In the genomic region with DNA sequence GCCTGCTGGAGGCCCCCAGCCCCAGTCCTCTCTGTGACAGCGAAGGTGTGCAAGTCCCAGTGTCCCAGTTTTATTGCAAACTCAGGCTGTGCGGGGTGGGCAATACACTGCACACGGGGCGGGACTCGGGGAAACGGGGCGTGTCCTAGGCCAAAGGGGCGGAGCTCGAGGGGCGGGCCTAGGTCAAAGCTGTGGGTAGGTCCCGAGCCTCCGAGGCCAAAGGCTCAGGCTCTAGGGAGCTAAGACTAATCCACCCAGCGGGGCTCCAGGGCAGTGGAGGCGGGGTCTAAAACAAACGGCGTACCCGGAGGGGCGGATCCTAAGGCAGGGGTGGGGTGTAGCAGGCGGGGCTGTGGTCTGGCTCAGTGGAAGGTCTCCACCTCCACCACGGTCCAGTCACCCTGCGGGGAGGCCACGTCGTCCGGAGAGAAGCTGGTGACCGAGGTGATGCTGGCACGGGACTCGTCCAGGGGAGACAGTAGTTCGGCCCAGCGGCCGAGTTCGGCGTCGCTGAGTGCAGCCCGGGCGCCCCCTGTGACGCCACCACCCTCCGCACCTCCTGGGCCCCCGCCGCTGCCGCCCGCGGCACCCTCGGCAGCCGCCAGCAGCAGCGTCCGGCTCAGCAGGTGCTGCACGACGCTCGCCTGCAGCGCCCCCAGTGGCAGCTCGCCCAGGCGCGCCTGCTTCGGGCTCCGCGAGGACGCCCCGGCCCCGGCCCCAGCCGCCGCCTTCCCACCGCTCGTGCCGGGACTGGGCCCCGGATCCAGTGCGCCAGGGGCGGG, we compare ENCODE assay signal across 1 cellular context.
A peak's percentile ranks its signal among the peaks of the same experiment; 100 is the strongest.
TF ChIP-seq lines count a peak whose summit lies in the region.

No MANE protein-coding gene starts in this region.

TF ChIP-seq in GM12878, 131 proteins besides CTCF, POLR2A, EP300 and RAD21 (continued from another document and continues in another):
- TF ChIP-seq, protein P1, sequence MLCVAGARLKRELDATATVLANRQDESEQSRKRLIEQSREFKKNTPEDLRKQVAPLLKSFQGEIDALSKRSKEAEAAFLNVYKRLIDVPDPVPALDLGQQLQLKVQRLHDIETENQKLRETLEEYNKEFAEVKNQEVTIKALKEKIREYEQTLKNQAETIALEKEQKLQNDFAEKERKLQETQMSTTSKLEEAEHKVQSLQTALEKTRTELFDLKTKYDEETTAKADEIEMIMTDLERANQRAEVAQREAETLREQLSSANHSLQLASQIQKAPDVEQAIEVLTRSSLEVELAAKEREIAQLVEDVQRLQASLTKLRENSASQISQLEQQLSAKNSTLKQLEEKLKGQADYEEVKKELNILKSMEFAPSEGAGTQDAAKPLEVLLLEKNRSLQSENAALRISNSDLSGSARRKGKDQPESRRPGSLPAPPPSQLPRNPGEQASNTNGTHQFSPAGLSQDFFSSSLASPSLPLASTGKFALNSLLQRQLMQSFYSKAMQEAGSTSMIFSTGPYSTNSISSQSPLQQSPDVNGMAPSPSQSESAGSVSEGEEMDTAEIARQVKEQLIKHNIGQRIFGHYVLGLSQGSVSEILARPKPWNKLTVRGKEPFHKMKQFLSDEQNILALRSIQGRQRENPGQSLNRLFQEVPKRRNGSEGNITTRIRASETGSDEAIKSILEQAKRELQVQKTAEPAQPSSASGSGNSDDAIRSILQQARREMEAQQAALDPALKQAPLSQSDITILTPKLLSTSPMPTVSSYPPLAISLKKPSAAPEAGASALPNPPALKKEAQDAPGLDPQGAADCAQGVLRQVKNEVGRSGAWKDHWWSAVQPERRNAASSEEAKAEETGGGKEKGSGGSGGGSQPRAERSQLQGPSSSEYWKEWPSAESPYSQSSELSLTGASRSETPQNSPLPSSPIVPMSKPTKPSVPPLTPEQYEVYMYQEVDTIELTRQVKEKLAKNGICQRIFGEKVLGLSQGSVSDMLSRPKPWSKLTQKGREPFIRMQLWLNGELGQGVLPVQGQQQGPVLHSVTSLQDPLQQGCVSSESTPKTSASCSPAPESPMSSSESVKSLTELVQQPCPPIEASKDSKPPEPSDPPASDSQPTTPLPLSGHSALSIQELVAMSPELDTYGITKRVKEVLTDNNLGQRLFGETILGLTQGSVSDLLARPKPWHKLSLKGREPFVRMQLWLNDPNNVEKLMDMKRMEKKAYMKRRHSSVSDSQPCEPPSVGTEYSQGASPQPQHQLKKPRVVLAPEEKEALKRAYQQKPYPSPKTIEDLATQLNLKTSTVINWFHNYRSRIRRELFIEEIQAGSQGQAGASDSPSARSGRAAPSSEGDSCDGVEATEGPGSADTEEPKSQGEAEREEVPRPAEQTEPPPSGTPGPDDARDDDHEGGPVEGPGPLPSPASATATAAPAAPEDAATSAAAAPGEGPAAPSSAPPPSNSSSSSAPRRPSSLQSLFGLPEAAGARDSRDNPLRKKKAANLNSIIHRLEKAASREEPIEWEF (IDR thresholded peaks at IDR 0.05; ENCODE audit: insufficient replicate concordance, low read depth, low read length): no peak
- TF ChIP-seq SMARCA5 (IDR thresholded peaks at IDR 0.05): peak; percentile 93
- no peak for TF ChIP-seq SIN3A (IDR thresholded peaks at IDR 0.05; ENCODE audit: low read depth, low read length)
- TF ChIP-seq, protein P2, sequence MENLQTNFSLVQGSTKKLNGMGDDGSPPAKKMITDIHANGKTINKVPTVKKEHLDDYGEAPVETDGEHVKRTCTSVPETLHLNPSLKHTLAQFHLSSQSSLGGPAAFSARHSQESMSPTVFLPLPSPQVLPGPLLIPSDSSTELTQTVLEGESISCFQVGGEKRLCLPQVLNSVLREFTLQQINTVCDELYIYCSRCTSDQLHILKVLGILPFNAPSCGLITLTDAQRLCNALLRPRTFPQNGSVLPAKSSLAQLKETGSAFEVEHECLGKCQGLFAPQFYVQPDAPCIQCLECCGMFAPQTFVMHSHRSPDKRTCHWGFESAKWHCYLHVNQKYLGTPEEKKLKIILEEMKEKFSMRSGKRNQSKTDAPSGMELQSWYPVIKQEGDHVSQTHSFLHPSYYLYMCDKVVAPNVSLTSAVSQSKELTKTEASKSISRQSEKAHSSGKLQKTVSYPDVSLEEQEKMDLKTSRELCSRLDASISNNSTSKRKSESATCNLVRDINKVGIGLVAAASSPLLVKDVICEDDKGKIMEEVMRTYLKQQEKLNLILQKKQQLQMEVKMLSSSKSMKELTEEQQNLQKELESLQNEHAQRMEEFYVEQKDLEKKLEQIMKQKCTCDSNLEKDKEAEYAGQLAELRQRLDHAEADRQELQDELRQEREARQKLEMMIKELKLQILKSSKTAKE (IDR thresholded peaks at IDR 0.05; ENCODE audit: low read depth, poor library complexity, severe bottlenecking): no peak
- TF ChIP-seq, protein P3, sequence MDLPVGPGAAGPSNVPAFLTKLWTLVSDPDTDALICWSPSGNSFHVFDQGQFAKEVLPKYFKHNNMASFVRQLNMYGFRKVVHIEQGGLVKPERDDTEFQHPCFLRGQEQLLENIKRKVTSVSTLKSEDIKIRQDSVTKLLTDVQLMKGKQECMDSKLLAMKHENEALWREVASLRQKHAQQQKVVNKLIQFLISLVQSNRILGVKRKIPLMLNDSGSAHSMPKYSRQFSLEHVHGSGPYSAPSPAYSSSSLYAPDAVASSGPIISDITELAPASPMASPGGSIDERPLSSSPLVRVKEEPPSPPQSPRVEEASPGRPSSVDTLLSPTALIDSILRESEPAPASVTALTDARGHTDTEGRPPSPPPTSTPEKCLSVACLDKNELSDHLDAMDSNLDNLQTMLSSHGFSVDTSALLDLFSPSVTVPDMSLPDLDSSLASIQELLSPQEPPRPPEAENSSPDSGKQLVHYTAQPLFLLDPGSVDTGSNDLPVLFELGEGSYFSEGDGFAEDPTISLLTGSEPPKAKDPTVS (IDR thresholded peaks at IDR 0.05; ENCODE audit: low read depth, low read length): no peak
- TF ChIP-seq, protein P4, sequence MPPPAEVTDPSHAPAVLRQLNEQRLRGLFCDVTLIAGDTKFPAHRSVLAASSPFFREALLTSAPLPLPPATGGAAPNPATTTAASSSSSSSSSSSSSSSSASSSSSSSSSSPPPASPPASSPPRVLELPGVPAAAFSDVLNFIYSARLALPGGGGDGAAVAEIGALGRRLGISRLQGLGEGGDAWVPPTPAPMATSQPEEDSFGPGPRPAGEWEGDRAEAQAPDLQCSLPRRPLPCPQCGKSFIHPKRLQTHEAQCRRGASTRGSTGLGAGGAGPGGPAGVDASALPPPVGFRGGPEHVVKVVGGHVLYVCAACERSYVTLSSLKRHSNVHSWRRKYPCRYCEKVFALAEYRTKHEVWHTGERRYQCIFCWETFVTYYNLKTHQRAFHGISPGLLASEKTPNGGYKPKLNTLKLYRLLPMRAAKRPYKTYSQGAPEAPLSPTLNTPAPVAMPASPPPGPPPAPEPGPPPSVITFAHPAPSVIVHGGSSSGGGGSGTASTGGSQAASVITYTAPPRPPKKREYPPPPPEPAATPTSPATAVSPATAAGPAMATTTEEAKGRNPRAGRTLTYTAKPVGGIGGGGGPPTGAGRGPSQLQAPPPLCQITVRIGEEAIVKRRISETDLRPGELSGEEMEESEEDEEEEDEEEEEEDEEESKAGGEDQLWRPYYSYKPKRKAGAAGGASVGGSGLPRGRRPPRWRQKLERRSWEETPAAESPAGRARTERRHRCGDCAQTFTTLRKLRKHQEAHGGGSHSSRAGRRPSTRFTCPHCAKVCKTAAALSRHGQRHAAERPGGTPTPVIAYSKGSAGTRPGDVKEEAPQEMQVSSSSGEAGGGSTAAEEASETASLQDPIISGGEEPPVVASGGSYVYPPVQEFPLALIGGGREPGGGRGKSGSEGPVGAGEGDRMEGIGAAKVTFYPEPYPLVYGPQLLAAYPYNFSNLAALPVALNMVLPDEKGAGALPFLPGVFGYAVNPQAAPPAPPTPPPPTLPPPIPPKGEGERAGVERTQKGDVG (CRISPR knock-in tag; IDR thresholded peaks at IDR 0.05): 0 out of 2 replicates have a peak, but pooled peaks have one; percentile 24
- TF ChIP-seq HDAC2 (IDR thresholded peaks at IDR 0.05): no peak
- no peak for TF ChIP-seq PML (IDR thresholded peaks at IDR 0.05; ENCODE audit: low read length)
- TF ChIP-seq BMI1 (IDR thresholded peaks at IDR 0.05; ENCODE audit: borderline replicate concordance): no peak
- no peak for TF ChIP-seq ATF7 (IDR thresholded peaks at IDR 0.05; ENCODE audit: low read depth)
- TF ChIP-seq IRF4 (IDR thresholded peaks at IDR 0.05; ENCODE audit: low read depth, low read length): no peak
- TF ChIP-seq, protein P5, sequence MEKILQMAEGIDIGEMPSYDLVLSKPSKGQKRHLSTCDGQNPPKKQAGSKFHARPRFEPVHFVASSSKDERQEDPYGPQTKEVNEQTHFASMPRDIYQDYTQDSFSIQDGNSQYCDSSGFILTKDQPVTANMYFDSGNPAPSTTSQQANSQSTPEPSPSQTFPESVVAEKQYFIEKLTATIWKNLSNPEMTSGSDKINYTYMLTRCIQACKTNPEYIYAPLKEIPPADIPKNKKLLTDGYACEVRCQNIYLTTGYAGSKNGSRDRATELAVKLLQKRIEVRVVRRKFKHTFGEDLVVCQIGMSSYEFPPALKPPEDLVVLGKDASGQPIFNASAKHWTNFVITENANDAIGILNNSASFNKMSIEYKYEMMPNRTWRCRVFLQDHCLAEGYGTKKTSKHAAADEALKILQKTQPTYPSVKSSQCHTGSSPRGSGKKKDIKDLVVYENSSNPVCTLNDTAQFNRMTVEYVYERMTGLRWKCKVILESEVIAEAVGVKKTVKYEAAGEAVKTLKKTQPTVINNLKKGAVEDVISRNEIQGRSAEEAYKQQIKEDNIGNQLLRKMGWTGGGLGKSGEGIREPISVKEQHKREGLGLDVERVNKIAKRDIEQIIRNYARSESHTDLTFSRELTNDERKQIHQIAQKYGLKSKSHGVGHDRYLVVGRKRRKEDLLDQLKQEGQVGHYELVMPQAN (conservative IDR thresholded peaks at IDR 0.05): peak; percentile 67
- no peak for TF ChIP-seq ZNF622 (IDR thresholded peaks at IDR 0.05)
- TF ChIP-seq ZNF207 (IDR thresholded peaks at IDR 0.05; ENCODE audit: borderline replicate concordance): 0 out of 2 replicates have a peak, but pooled peaks have one; percentile 52
- no peak for TF ChIP-seq FOXM1 (IDR thresholded peaks at IDR 0.05; ENCODE audit: low read depth, low read length)
- no peak for TF ChIP-seq ETV6 (conservative IDR thresholded peaks at IDR 0.05 in 1 of 2, IDR thresholded peaks at IDR 0.05 in 1 of 2; ENCODE audit: borderline replicate concordance in 1 of 2, low read depth in 1 of 2)
- TF ChIP-seq SMAD5 (IDR thresholded peaks at IDR 0.05; ENCODE audit: low read depth): no peak
- TF ChIP-seq, protein P6, sequence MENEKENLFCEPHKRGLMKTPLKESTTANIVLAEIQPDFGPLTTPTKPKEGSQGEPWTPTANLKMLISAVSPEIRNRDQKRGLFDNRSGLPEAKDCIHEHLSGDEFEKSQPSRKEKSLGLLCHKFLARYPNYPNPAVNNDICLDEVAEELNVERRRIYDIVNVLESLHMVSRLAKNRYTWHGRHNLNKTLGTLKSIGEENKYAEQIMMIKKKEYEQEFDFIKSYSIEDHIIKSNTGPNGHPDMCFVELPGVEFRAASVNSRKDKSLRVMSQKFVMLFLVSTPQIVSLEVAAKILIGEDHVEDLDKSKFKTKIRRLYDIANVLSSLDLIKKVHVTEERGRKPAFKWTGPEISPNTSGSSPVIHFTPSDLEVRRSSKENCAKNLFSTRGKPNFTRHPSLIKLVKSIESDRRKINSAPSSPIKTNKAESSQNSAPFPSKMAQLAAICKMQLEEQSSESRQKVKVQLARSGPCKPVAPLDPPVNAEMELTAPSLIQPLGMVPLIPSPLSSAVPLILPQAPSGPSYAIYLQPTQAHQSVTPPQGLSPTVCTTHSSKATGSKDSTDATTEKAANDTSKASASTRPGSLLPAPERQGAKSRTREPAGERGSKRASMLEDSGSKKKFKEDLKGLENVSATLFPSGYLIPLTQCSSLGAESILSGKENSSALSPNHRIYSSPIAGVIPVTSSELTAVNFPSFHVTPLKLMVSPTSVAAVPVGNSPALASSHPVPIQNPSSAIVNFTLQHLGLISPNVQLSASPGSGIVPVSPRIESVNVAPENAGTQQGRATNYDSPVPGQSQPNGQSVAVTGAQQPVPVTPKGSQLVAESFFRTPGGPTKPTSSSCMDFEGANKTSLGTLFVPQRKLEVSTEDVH (IDR thresholded peaks at IDR 0.05; ENCODE audit: low read depth, partially characterized antibody): no peak
- TF ChIP-seq, protein P7, sequence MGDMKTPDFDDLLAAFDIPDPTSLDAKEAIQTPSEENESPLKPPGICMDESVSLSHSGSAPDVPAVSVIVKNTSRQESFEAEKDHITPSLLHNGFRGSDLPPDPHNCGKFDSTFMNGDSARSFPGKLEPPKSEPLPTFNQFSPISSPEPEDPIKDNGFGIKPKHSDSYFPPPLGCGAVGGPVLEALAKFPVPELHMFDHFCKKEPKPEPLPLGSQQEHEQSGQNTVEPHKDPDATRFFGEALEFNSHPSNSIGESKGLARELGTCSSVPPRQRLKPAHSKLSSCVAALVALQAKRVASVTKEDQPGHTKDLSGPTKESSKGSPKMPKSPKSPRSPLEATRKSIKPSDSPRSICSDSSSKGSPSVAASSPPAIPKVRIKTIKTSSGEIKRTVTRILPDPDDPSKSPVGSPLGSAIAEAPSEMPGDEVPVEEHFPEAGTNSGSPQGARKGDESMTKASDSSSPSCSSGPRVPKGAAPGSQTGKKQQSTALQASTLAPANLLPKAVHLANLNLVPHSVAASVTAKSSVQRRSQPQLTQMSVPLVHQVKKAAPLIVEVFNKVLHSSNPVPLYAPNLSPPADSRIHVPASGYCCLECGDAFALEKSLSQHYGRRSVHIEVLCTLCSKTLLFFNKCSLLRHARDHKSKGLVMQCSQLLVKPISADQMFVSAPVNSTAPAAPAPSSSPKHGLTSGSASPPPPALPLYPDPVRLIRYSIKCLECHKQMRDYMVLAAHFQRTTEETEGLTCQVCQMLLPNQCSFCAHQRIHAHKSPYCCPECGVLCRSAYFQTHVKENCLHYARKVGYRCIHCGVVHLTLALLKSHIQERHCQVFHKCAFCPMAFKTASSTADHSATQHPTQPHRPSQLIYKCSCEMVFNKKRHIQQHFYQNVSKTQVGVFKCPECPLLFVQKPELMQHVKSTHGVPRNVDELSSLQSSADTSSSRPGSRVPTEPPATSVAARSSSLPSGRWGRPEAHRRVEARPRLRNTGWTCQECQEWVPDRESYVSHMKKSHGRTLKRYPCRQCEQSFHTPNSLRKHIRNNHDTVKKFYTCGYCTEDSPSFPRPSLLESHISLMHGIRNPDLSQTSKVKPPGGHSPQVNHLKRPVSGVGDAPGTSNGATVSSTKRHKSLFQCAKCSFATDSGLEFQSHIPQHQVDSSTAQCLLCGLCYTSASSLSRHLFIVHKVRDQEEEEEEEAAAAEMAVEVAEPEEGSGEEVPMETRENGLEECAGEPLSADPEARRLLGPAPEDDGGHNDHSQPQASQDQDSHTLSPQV (IDR thresholded peaks at IDR 0.05): peak; percentile 82
- TF ChIP-seq TCF12 (IDR thresholded peaks at IDR 0.05; ENCODE audit: low read depth, low read length): peak; percentile 92
- peak; percentile 87 for TF ChIP-seq GATAD2B (conservative IDR thresholded peaks at IDR 0.05; ENCODE audit: low read depth)
- TF ChIP-seq MEF2A (IDR thresholded peaks at IDR 0.05; ENCODE audit: insufficient read depth, low read depth, low read length): no peak
- TF ChIP-seq, protein P8, sequence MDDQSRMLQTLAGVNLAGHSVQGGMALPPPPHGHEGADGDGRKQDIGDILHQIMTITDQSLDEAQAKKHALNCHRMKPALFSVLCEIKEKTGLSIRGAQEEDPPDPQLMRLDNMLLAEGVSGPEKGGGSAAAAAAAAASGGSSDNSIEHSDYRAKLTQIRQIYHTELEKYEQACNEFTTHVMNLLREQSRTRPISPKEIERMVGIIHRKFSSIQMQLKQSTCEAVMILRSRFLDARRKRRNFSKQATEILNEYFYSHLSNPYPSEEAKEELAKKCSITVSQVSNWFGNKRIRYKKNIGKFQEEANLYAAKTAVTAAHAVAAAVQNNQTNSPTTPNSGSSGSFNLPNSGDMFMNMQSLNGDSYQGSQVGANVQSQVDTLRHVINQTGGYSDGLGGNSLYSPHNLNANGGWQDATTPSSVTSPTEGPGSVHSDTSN (IDR thresholded peaks at IDR 0.05; ENCODE audit: insufficient replicate concordance, low read depth, low read length): no peak
